ENCODE assay signal across 1 cellular context in the genomic region with DNA sequence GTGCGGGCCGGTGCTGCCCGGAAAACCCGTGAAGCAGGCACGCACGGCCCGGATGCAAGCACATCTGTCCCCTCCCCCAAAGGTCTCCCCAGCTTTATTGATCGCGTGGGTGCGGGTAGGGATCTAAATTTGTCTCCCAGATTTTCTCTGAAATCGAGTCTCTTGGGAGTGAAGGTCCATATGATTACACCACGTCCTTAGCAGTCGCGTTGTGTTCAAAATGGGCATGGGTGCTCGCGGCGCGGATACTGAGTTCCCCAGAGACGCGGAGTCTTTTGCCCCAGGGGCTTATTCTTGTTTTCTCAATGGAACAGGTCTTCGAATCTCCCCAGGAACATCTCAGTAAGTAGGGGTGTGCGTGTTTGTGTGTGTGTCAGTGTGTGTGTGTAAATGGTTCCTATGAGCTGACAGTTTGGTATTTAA.
A peak's percentile ranks its signal among the peaks of the same experiment; 100 is the strongest.
TF ChIP-seq lines count a peak whose summit lies in the region.

No MANE protein-coding gene starts in this region.

TF ChIP-seq in GM12878, 131 proteins besides CTCF, POLR2A, EP300 and RAD21 (continues in another document):
- TF ChIP-seq MEF2B (IDR thresholded peaks at IDR 0.05; ENCODE audit: partially characterized antibody, poor library complexity, severe bottlenecking) (peak; percentile 66), RELA (IDR thresholded peaks at IDR 0.05; ENCODE audit: borderline replicate concordance, partially characterized antibody) (no peak), NR2C1 (IDR thresholded peaks at IDR 0.05) (no peak), RBBP5 (conservative IDR thresholded peaks at IDR 0.05) (no peak), MXI1 (IDR thresholded peaks at IDR 0.05; ENCODE audit: low read depth, low read length) (peak; percentile 45; the same call in 1 of the 2 replicates), RCOR1 (conservative IDR thresholded peaks at IDR 0.05; ENCODE audit: low read depth, low read length) (no peak), ATF7 (IDR thresholded peaks at IDR 0.05; ENCODE audit: low read depth) (no peak), ZNF274 (IDR thresholded peaks at IDR 0.05; ENCODE audit: insufficient read depth, insufficient read length) (no peak), PAX8 (IDR thresholded peaks at IDR 0.05) (no peak), SMAD5 (IDR thresholded peaks at IDR 0.05; ENCODE audit: low read depth) (no peak), MYC (IDR thresholded peaks at IDR 0.05; ENCODE audit: insufficient read depth, insufficient read length, insufficient replicate concordance, low read length, severe bottlenecking) (no peak), SUZ12 (IDR thresholded peaks at IDR 0.05; ENCODE audit: unreplicated experiment) (no peak), TCF7 (IDR thresholded peaks at IDR 0.05; ENCODE audit: borderline replicate concordance) (no peak), FOXM1 (IDR thresholded peaks at IDR 0.05; ENCODE audit: low read depth, low read length) (no peak), CHD4 (IDR thresholded peaks at IDR 0.05) (no peak), GABPA (IDR thresholded peaks at IDR 0.05; ENCODE audit: low read depth) (no peak), IKZF2 (IDR thresholded peaks at IDR 0.05) (0 out of 4 replicates have a peak, but pooled peaks of 1 of the 2 experiments have one; percentile 6), POLR2AphosphoS2 (IDR thresholded peaks at IDR 0.05; ENCODE audit: low read depth, low read length) (no peak), CBX3 (IDR thresholded peaks at IDR 0.05; ENCODE audit: borderline replicate concordance, low read depth) (no peak), FOS (IDR thresholded peaks at IDR 0.05; ENCODE audit: borderline replicate concordance, extremely low read depth, insufficient read length) (no peak), CREM (IDR thresholded peaks at IDR 0.05; ENCODE audit: low read depth) (no peak), TAF1 (IDR thresholded peaks at IDR 0.05; ENCODE audit: borderline replicate concordance, low read depth, low read length) (no peak)
- TF ChIP-seq, protein P1, sequence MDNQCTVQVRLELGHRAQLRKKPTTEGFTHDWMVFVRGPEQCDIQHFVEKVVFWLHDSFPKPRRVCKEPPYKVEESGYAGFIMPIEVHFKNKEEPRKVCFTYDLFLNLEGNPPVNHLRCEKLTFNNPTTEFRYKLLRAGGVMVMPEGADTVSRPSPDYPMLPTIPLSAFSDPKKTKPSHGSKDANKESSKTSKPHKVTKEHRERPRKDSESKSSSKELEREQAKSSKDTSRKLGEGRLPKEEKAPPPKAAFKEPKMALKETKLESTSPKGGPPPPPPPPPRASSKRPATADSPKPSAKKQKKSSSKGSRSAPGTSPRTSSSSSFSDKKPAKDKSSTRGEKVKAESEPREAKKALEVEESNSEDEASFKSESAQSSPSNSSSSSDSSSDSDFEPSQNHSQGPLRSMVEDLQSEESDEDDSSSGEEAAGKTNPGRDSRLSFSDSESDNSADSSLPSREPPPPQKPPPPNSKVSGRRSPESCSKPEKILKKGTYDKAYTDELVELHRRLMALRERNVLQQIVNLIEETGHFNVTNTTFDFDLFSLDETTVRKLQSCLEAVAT (IDR thresholded peaks at IDR 0.05), result peak; percentile 91
- TF ChIP-seq, protein P2, sequence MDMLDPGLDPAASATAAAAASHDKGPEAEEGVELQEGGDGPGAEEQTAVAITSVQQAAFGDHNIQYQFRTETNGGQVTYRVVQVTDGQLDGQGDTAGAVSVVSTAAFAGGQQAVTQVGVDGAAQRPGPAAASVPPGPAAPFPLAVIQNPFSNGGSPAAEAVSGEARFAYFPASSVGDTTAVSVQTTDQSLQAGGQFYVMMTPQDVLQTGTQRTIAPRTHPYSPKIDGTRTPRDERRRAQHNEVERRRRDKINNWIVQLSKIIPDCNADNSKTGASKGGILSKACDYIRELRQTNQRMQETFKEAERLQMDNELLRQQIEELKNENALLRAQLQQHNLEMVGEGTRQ (IDR thresholded peaks at IDR 0.05; ENCODE audit: borderline replicate concordance, low read depth, low read length), result no peak
- TF ChIP-seq, protein P3, sequence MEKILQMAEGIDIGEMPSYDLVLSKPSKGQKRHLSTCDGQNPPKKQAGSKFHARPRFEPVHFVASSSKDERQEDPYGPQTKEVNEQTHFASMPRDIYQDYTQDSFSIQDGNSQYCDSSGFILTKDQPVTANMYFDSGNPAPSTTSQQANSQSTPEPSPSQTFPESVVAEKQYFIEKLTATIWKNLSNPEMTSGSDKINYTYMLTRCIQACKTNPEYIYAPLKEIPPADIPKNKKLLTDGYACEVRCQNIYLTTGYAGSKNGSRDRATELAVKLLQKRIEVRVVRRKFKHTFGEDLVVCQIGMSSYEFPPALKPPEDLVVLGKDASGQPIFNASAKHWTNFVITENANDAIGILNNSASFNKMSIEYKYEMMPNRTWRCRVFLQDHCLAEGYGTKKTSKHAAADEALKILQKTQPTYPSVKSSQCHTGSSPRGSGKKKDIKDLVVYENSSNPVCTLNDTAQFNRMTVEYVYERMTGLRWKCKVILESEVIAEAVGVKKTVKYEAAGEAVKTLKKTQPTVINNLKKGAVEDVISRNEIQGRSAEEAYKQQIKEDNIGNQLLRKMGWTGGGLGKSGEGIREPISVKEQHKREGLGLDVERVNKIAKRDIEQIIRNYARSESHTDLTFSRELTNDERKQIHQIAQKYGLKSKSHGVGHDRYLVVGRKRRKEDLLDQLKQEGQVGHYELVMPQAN (conservative IDR thresholded peaks at IDR 0.05), result no peak
- TF ChIP-seq, protein P4, sequence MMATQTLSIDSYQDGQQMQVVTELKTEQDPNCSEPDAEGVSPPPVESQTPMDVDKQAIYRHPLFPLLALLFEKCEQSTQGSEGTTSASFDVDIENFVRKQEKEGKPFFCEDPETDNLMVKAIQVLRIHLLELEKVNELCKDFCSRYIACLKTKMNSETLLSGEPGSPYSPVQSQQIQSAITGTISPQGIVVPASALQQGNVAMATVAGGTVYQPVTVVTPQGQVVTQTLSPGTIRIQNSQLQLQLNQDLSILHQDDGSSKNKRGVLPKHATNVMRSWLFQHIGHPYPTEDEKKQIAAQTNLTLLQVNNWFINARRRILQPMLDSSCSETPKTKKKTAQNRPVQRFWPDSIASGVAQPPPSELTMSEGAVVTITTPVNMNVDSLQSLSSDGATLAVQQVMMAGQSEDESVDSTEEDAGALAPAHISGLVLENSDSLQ (IDR thresholded peaks at IDR 0.05), result no peak
- TF ChIP-seq, protein P5, sequence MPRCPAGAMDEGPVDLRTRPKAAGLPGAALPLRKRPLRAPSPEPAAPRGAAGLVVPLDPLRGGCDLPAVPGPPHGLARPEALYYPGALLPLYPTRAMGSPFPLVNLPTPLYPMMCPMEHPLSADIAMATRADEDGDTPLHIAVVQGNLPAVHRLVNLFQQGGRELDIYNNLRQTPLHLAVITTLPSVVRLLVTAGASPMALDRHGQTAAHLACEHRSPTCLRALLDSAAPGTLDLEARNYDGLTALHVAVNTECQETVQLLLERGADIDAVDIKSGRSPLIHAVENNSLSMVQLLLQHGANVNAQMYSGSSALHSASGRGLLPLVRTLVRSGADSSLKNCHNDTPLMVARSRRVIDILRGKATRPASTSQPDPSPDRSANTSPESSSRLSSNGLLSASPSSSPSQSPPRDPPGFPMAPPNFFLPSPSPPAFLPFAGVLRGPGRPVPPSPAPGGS (IDR thresholded peaks at IDR 0.05; ENCODE audit: borderline replicate concordance, insufficient read depth, low read depth, low read length, poor library complexity, severe bottlenecking), result no peak
- TF ChIP-seq, protein P6, sequence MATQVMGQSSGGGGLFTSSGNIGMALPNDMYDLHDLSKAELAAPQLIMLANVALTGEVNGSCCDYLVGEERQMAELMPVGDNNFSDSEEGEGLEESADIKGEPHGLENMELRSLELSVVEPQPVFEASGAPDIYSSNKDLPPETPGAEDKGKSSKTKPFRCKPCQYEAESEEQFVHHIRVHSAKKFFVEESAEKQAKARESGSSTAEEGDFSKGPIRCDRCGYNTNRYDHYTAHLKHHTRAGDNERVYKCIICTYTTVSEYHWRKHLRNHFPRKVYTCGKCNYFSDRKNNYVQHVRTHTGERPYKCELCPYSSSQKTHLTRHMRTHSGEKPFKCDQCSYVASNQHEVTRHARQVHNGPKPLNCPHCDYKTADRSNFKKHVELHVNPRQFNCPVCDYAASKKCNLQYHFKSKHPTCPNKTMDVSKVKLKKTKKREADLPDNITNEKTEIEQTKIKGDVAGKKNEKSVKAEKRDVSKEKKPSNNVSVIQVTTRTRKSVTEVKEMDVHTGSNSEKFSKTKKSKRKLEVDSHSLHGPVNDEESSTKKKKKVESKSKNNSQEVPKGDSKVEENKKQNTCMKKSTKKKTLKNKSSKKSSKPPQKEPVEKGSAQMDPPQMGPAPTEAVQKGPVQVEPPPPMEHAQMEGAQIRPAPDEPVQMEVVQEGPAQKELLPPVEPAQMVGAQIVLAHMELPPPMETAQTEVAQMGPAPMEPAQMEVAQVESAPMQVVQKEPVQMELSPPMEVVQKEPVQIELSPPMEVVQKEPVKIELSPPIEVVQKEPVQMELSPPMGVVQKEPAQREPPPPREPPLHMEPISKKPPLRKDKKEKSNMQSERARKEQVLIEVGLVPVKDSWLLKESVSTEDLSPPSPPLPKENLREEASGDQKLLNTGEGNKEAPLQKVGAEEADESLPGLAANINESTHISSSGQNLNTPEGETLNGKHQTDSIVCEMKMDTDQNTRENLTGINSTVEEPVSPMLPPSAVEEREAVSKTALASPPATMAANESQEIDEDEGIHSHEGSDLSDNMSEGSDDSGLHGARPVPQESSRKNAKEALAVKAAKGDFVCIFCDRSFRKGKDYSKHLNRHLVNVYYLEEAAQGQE (IDR thresholded peaks at IDR 0.05; ENCODE audit: low read depth, low read length), result no peak
- TF ChIP-seq, protein P7, sequence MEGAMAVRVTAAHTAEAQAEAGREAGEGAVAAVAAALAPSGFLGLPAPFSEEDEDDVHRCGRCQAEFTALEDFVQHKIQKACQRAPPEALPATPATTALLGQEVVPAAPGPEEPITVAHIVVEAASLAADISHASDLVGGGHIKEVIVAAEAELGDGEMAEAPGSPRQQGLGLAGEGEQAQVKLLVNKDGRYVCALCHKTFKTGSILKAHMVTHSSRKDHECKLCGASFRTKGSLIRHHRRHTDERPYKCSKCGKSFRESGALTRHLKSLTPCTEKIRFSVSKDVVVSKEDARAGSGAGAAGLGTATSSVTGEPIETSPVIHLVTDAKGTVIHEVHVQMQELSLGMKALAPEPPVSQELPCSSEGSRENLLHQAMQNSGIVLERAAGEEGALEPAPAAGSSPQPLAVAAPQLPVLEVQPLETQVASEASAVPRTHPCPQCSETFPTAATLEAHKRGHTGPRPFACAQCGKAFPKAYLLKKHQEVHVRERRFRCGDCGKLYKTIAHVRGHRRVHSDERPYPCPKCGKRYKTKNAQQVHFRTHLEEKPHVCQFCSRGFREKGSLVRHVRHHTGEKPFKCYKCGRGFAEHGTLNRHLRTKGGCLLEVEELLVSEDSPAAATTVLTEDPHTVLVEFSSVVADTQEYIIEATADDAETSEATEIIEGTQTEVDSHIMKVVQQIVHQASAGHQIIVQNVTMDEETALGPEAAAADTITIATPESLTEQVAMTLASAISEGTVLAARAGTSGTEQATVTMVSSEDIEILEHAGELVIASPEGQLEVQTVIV (IDR thresholded peaks at IDR 0.05; ENCODE audit: borderline replicate concordance, partially characterized antibody), result no peak
- TF ChIP-seq, protein P8, sequence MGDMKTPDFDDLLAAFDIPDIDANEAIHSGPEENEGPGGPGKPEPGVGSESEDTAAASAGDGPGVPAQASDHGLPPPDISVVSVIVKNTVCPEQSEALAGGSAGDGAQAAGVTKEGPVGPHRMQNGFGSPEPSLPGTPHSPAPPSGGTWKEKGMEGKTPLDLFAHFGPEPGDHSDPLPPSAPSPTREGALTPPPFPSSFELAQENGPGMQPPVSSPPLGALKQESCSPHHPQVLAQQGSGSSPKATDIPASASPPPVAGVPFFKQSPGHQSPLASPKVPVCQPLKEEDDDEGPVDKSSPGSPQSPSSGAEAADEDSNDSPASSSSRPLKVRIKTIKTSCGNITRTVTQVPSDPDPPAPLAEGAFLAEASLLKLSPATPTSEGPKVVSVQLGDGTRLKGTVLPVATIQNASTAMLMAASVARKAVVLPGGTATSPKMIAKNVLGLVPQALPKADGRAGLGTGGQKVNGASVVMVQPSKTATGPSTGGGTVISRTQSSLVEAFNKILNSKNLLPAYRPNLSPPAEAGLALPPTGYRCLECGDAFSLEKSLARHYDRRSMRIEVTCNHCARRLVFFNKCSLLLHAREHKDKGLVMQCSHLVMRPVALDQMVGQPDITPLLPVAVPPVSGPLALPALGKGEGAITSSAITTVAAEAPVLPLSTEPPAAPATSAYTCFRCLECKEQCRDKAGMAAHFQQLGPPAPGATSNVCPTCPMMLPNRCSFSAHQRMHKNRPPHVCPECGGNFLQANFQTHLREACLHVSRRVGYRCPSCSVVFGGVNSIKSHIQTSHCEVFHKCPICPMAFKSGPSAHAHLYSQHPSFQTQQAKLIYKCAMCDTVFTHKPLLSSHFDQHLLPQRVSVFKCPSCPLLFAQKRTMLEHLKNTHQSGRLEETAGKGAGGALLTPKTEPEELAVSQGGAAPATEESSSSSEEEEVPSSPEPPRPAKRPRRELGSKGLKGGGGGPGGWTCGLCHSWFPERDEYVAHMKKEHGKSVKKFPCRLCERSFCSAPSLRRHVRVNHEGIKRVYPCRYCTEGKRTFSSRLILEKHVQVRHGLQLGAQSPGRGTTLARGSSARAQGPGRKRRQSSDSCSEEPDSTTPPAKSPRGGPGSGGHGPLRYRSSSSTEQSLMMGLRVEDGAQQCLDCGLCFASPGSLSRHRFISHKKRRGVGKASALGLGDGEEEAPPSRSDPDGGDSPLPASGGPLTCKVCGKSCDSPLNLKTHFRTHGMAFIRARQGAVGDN (IDR thresholded peaks at IDR 0.05), result no peak
- TF ChIP-seq, protein P9, sequence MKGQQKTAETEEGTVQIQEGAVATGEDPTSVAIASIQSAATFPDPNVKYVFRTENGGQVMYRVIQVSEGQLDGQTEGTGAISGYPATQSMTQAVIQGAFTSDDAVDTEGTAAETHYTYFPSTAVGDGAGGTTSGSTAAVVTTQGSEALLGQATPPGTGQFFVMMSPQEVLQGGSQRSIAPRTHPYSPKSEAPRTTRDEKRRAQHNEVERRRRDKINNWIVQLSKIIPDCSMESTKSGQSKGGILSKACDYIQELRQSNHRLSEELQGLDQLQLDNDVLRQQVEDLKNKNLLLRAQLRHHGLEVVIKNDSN (IDR thresholded peaks at IDR 0.05; ENCODE audit: borderline replicate concordance, extremely low read length, insufficient read depth, low read depth, low read length), result no peak
- TF ChIP-seq, protein P10, sequence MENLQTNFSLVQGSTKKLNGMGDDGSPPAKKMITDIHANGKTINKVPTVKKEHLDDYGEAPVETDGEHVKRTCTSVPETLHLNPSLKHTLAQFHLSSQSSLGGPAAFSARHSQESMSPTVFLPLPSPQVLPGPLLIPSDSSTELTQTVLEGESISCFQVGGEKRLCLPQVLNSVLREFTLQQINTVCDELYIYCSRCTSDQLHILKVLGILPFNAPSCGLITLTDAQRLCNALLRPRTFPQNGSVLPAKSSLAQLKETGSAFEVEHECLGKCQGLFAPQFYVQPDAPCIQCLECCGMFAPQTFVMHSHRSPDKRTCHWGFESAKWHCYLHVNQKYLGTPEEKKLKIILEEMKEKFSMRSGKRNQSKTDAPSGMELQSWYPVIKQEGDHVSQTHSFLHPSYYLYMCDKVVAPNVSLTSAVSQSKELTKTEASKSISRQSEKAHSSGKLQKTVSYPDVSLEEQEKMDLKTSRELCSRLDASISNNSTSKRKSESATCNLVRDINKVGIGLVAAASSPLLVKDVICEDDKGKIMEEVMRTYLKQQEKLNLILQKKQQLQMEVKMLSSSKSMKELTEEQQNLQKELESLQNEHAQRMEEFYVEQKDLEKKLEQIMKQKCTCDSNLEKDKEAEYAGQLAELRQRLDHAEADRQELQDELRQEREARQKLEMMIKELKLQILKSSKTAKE (IDR thresholded peaks at IDR 0.05; ENCODE audit: low read depth, poor library complexity, severe bottlenecking), result no peak
